Comparison of ENCODE assay signal across 8 cellular contexts in the genomic region with DNA sequence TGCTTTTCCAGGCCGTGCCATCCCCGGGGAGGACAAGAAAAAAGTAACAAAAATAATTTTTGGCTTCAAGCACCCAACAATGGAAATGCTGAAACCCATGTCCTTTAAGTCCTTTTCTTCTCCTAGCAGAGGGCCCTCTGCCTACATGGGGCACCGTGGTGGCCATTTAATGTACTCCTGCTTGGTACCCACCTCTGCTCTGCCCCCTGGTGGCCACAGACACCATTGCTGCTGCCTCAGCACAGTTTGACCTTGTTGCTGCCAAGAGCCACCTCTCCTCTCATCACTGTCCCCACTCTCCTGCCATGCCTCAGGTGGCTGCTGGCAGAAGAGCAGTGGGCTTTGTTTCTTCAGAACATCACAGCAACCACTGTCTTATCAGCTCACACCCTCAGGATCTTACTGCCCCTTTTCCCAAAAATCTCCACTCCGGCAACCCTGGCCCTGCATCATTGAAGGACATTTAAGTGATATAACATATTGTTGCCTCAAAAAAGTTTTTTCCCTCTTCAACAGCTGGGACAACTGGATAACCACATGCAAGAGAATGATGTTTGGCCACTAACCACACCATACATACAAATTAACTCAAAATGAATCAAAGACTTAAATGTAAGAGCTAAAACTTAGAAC. TPM values are rescaled to one million over a fixed set of nuclear protein-coding genes. Genes with fewer than 3 reads are reported as not detected.
DNase-seq lines count a peak whose midpoint lies in the region; ATAC-seq and TF ChIP-seq lines count a peak whose summit lies in the region.

No MANE protein-coding gene starts in this region.

- H2AFZ ChIP-seq in ACC112 (ENCODE audit: low read length, unreplicated experiment), result peak overlapping the region; percentile 54

- no peak overlapping the region for H3K27ac ChIP-seq in ACC112 (ENCODE audit: low read depth, low read length)
- no peak overlapping the region for H3K27ac ChIP-seq in lower lobe of right lung

- H3K79me2 ChIP-seq in ACC112 (ENCODE audit: control insufficient read depth, insufficient read depth, low read length, unreplicated experiment), result no peaks in the 10 kb centered on the region

- H3K36me3 ChIP-seq in ACC112 (ENCODE audit: insufficient read depth, low read length) (no peaks in the 10 kb centered on the region), lower lobe of right lung (no peaks in the 10 kb centered on the region)

- peak; percentile 82 for DNase-seq in NCI-H774 (lab: John Stamatoyannopoulos, UW)
- DNase-seq in activated CD4-positive, alpha-beta T cell treated with anti-CD3 and anti-CD28 coated beads, Interleukin-2, amount 50 U/mL, for 4 hours, result peak; percentile 83 to 84
- peak; percentile 73 to 86 for DNase-seq in dermis microvascular lymphatic vessel endothelial cell (ENCODE audit: low read depth in 2 of 2)
- DNase-seq in lower lobe of right lung, result peak; percentile 91
- DNase-seq in stimulated activated CD8-positive, alpha-beta memory T cell treated with anti-CD3 and anti-CD28 coated beads, Interleukin-12 subunit alpha, Interleukin-12 subunit beta, amount 100 ng/mL, for 24 hours (ENCODE audit: extremely low read depth), result peak; percentile 70

- peaks cover 3% of the 10 kb centered on the region for H3K4me1 ChIP-seq in ACC112 (ENCODE audit: control insufficient read depth, insufficient read depth, low read length, unreplicated experiment)
- peaks cover 21% of the 10 kb centered on the region for H3K4me1 ChIP-seq in lower lobe of right lung

- H3K27me3 ChIP-seq in ACC112 (ENCODE audit: insufficient read depth, low read length) (no peaks in the 10 kb centered on the region), lower lobe of right lung (ENCODE audit: low read depth) (no peaks in the 10 kb centered on the region)

- peak; percentile 98 for TF ChIP-seq CTCF in lower lobe of right lung (IDR thresholded peaks at IDR 0.05)

- ATAC-seq in GM18519 (IDR thresholded peaks at IDR 0.05; ENCODE audit: low FRiP score, unreplicated experiment) (peak; percentile 67), HG03432 (IDR thresholded peaks at IDR 0.05; ENCODE audit: unreplicated experiment) (peak; percentile 72), lower lobe of right lung (peak; percentile 88 to 92)

- no peaks in the 10 kb centered on the region for H3K9me3 ChIP-seq in lower lobe of right lung

- H3K4me3 ChIP-seq in ACC112 (ENCODE audit: low read depth, low read length), result no peak overlapping the region
- no peak overlapping the region for H3K4me3 ChIP-seq in lower lobe of right lung

- intact Hi-C loops in lower lobe of right lung (cut with DNase I), result no loop called here

RNA-seq across cellular contexts. Expression of a gene that starts 12.9 kb away (rescaled TPM):
- total RNA-seq in dermis microvascular lymphatic vessel endothelial cell, result 0.51 and 0.64 TPM in 2 replicates
- 10.8 TPM for total RNA-seq in lower lobe of right lung
